Comparison of ENCODE assay signal across 9 cellular contexts in the genomic region with DNA sequence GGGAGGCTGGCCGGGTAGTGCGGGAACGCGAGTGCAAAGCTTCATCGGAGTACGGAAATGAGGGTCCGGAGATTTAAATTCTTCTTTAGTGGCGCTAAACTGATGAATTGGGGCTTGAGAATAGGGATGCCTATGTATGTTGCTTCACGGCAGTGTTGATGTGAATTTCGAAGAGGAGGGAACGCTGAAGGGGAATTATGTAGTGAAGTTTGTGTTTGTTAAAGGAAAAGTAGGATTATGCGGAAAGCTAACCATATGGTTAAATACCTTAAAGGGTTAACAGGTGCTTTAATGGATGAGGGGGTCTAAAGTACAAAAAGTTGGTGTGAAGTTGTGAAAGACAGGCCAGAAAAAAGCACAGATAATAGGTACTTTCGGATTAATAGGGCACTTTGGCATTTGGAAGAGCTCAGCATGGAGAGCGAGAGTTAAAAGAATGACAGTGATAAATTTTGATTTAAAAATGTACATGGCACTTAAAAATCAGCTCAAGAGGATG. TPM values are rescaled to one million over a fixed set of nuclear protein-coding genes. Genes with fewer than 3 reads are reported as not detected.
A peak's percentile ranks its signal among the peaks of the same experiment; 100 is the strongest.
DNase-seq lines count a peak whose midpoint lies in the region; ATAC-seq and TF ChIP-seq lines count a peak whose summit lies in the region.
"Had no signal": no experiment of that assay in that cellular context is flagged by ENCODE, and none has a peak within 500 bp of the region (broad histone marks: within the 10 kb centered on the region; RNA-seq: fewer than 3 reads in every experiment).

No MANE protein-coding gene starts in this region.

- H3K9me3 Mint-ChIP-seq in neural progenitor cell: peaks cover 15% of the 10 kb centered on the region
- H3K9me3 Mint-ChIP-seq in type B pancreatic cell: peaks cover 4% of the 10 kb centered on the region

- no peaks in the 10 kb centered on the region for H3K27me3 Mint-ChIP-seq in neural progenitor cell (ENCODE audit: insufficient read depth, low read depth)
- H3K27me3 Mint-ChIP-seq in type B pancreatic cell: no peaks in the 10 kb centered on the region

- H3K36me3 Mint-ChIP-seq in neural progenitor cell (peaks cover 24% of the 10 kb centered on the region), type B pancreatic cell (peaks cover 10% of the 10 kb centered on the region)

- peak overlapping the region; percentile 83 for H2AFZ ChIP-seq in neural progenitor cell (replicated peaks)

- no peak for DNase-seq in Jurkat, Clone E6-1 (ENCODE audit: low read depth, low spot score)
- DNase-seq in neural progenitor cell (ENCODE audit: low spot score): no peak
- DNase-seq in T-helper 2 cell: no peak
- DNase-seq in type B pancreatic cell (ENCODE audit: extremely low spot score, unreplicated experiment): no peak
- no peak for DNase-seq in left colon
- DNase-seq: cortex of kidney had no signal

- H3F3A ChIP-seq in neural progenitor cell (ENCODE audit: low read depth): peaks cover 18% of the 10 kb centered on the region

- H3K9ac ChIP-seq in BLaER1: peak overlapping the region; percentile 95
- H3K9ac ChIP-seq in endocrine pancreas (ENCODE audit: control insufficient read depth, insufficient read depth, low read length): peak overlapping the region; percentile 79
- peak overlapping the region; percentile 87 for H3K9ac ChIP-seq in neural progenitor cell

- H3K27ac ChIP-seq in BLaER1: peak overlapping the region; percentile 92
- H3K27ac ChIP-seq in neural progenitor cell: peak overlapping the region; percentile 96

- H3K4me1 ChIP-seq in BLaER1: peaks cover 38% of the 10 kb centered on the region
- H3K4me1 ChIP-seq in endocrine pancreas (ENCODE audit: control insufficient read depth, insufficient read depth, low read length): peaks cover 17% of the 10 kb centered on the region
- peaks cover 22% of the 10 kb centered on the region for H3K4me1 ChIP-seq in neural progenitor cell

- H3K4me3 ChIP-seq in BLaER1: peak overlapping the region; percentile 94
- peak overlapping the region; percentile 95 for H3K4me3 ChIP-seq in Jurkat, Clone E6-1 (ENCODE audit: low read length)
- H3K4me3 ChIP-seq in endocrine pancreas (ENCODE audit: control insufficient read depth, insufficient read depth, low read length): peak overlapping the region; percentile 96
- H3K4me3 ChIP-seq in neural progenitor cell: peak overlapping the region; percentile 97

- TF ChIP-seq CTCF in neural progenitor cell (IDR thresholded peaks at IDR 0.05) (no peak), type B pancreatic cell (conservative IDR thresholded peaks at IDR 0.05) (no peak)

- H3K36me3 ChIP-seq in BLaER1: peaks cover 30% of the 10 kb centered on the region
- H3K36me3 ChIP-seq in endocrine pancreas (ENCODE audit: control insufficient read depth, insufficient read depth, low read length): no peaks in the 10 kb centered on the region
- H3K36me3 ChIP-seq in neural progenitor cell: peaks cover 3% of the 10 kb centered on the region

- H3K4me2 ChIP-seq in BLaER1 (peak overlapping the region; percentile 78), neural progenitor cell (peak overlapping the region; percentile 95)

- peaks cover 24% of the 10 kb centered on the region for H3K9me3 ChIP-seq in BLaER1
- no peaks in the 10 kb centered on the region for H3K9me3 ChIP-seq in endocrine pancreas (ENCODE audit: control insufficient read depth, low read length)
- no peaks in the 10 kb centered on the region for H3K9me3 ChIP-seq in neural progenitor cell (ENCODE audit: low read depth)

- H3K27me3 ChIP-seq in BLaER1: no peaks in the 10 kb centered on the region
- no peaks in the 10 kb centered on the region for H3K27me3 ChIP-seq in endocrine pancreas (ENCODE audit: control insufficient read depth, insufficient read depth, low read length)
- no peaks in the 10 kb centered on the region for H3K27me3 ChIP-seq in neural progenitor cell

- H4K20me1 ChIP-seq in BLaER1: peaks cover 48% of the 10 kb centered on the region
- peaks cover 45% of the 10 kb centered on the region for H4K20me1 ChIP-seq in neural progenitor cell (ENCODE audit: low read depth)

- H3K4me3 Mint-ChIP-seq in neural progenitor cell (no peak overlapping the region), type B pancreatic cell (no peak overlapping the region)

- H3K79me2 ChIP-seq in neural progenitor cell (ENCODE audit: low read depth): peaks cover 92% of the 10 kb centered on the region

- H3K4me1 Mint-ChIP-seq in neural progenitor cell: peaks cover 22% of the 10 kb centered on the region
- peaks cover 22% of the 10 kb centered on the region for H3K4me1 Mint-ChIP-seq in type B pancreatic cell (ENCODE audit: unreplicated experiment)

- H3K27ac Mint-ChIP-seq in neural progenitor cell (no peak overlapping the region), type B pancreatic cell (no peak overlapping the region)

- intact Hi-C loops in left colon (cut with DNase I, micrococcal nuclease): no loop called here

- no peak for ATAC-seq in left colon
- no peak for ATAC-seq in HG03565 (IDR thresholded peaks at IDR 0.05; ENCODE audit: unreplicated experiment)

RNA-seq across cellular contexts. Expression of gene HS2ST1, which starts 1.4 kb away (rescaled TPM):
- polyA plus RNA-seq in Jurkat, Clone E6-1 (2012; ENCODE audit: insufficient read depth, insufficient read length): 33.2 TPM
- total RNA-seq in neural progenitor cell (ENCODE audit: low replicate concordance): 21.1 and 33.2 TPM in 2 replicates
- total RNA-seq in type B pancreatic cell (ENCODE audit: low replicate concordance): 30.0 and 40.3 TPM in 2 replicates
- 10 to 100 TPM; 17.4 to 23.5 TPM for total RNA-seq in left colon

RNA-seq across cellular contexts. Expression of gene SELENOF, which starts 1.9 kb away (rescaled TPM):
- polyA plus RNA-seq in Jurkat, Clone E6-1 (2012; ENCODE audit: insufficient read depth, insufficient read length): 227 TPM
- 121 and 241 TPM in 2 replicates for total RNA-seq in neural progenitor cell (ENCODE audit: low replicate concordance)
- 147 and 148 TPM in 2 replicates for total RNA-seq in type B pancreatic cell (ENCODE audit: low replicate concordance)
- 100 to 1,000 TPM; 186 to 204 TPM for total RNA-seq in left colon
